ENCODE assay signal across 8 cellular contexts in genomic region chr17:29933379-29933778, GRCh38. TPM values are rescaled to one million over a fixed set of nuclear protein-coding genes. Genes with fewer than 3 reads are reported as not detected.
DNase-seq lines count a peak whose midpoint lies in the region; ATAC-seq and TF ChIP-seq lines count a peak whose summit lies in the region.

No MANE protein-coding gene starts in this region.

- H3K27me3 ChIP-seq in AG04450 (ENCODE audit: control insufficient read depth, insufficient read depth, low read length) (no peaks in the 10 kb centered on the region), GM23338 (ENCODE audit: insufficient read depth) (no peaks in the 10 kb centered on the region), SJCRH30 (no peaks in the 10 kb centered on the region), hepatocyte (no peaks in the 10 kb centered on the region), uterus (no peaks in the 10 kb centered on the region)

- H3K4me1 ChIP-seq in GM23338 (ENCODE audit: insufficient read depth) (peaks cover 7% of the 10 kb centered on the region), SJCRH30 (0 out of 2 replicates have a peak, but pooled peaks cover 1% of the 10 kb centered on the region), hepatocyte (ENCODE audit: insufficient read depth) (peaks cover 10% of the 10 kb centered on the region), uterus (no peaks in the 10 kb centered on the region)

- H3K9me3 Mint-ChIP-seq in GM23338, result no peaks in the 10 kb centered on the region
- H3K9me3 Mint-ChIP-seq in stimulated activated memory B cell treated with anti-CD40 and anti-IgM and Interleukin-4, amounts not matched to agents 10 μg/mL and 1 μg/mL and 100 μg/mL, for 72 hours, result no peaks in the 10 kb centered on the region

- ATAC-seq in GM23338 (no peak), GM21825 (IDR thresholded peaks at IDR 0.05; ENCODE audit: unreplicated experiment) (no peak), GM21717 (IDR thresholded peaks at IDR 0.05; ENCODE audit: unreplicated experiment) (no peak)
- ATAC-seq in stimulated activated memory B cell treated with anti-CD40 and anti-IgM and Interleukin-4, amounts not matched to agents 10 μg/mL and 1 μg/mL and 100 μg/mL, for 72 hours, result no peak

- POLR2A ChIA-PET in AG04450 (lab: Yijun Ruan, JAX), result no interaction called here

- no peak overlapping the region for H3K4me3 Mint-ChIP-seq in GM23338
- H3K4me3 Mint-ChIP-seq in stimulated activated memory B cell treated with anti-CD40 and anti-IgM and Interleukin-4, amounts not matched to agents 10 μg/mL and 1 μg/mL and 100 μg/mL, for 72 hours, result no peak overlapping the region

- DNase-seq in AG04450 (ENCODE audit: low read depth, low spot score) (no peak), GM23338 (ENCODE audit: low spot score) (peak; percentile 69), SJCRH30 (peak; percentile 16 to 47), hepatocyte (ENCODE audit: low spot score) (peak; percentile 23), uterus (no peak)

- H2AFZ ChIP-seq in GM23338, result no peak overlapping the region
- no peak overlapping the region for H2AFZ ChIP-seq in hepatocyte

- no peak overlapping the region for H3K4me3 ChIP-seq in AG04450 (ENCODE audit: low read depth, low read length)
- no peak overlapping the region for H3K4me3 ChIP-seq in GM23338
- no peak overlapping the region for H3K4me3 ChIP-seq in SJCRH30
- H3K4me3 ChIP-seq in hepatocyte, result no peak overlapping the region
- H3K4me3 ChIP-seq in uterus, result no peak overlapping the region

- H3K4me1 Mint-ChIP-seq in GM23338, result peaks cover 4% of the 10 kb centered on the region; the same call in 2 of the 3 replicates
- H3K4me1 Mint-ChIP-seq in stimulated activated memory B cell treated with anti-CD40 and anti-IgM and Interleukin-4, amounts not matched to agents 10 μg/mL and 1 μg/mL and 100 μg/mL, for 72 hours, result peaks cover 9% of the 10 kb centered on the region

- H3K9me2 ChIP-seq in GM23338 (ENCODE audit: insufficient read depth) (no peaks in the 10 kb centered on the region), hepatocyte (replicated peaks; ENCODE audit: insufficient read depth) (no peaks in the 10 kb centered on the region)

- peaks cover 7% of the 10 kb centered on the region for H3K27me3 Mint-ChIP-seq in GM23338 (ENCODE audit: insufficient read depth, low read depth, poor library complexity)
- peaks cover 9% of the 10 kb centered on the region for H3K27me3 Mint-ChIP-seq in stimulated activated memory B cell treated with anti-CD40 and anti-IgM and Interleukin-4, amounts not matched to agents 10 μg/mL and 1 μg/mL and 100 μg/mL, for 72 hours

- 31% methylated on average over 2 of the region's 2 CpGs for WGBS in hepatocyte (ENCODE audit: low lambda C conversion rate, missing lambda C conversion rate)

- H3K79me2 ChIP-seq in GM23338 (replicated peaks; ENCODE audit: insufficient read depth) (peaks cover 3% of the 10 kb centered on the region; the same call in 1 of the 2 replicates), hepatocyte (peaks cover 6% of the 10 kb centered on the region)

- no peak overlapping the region for H3K27ac Mint-ChIP-seq in GM23338
- no peak overlapping the region for H3K27ac Mint-ChIP-seq in stimulated activated memory B cell treated with anti-CD40 and anti-IgM and Interleukin-4, amounts not matched to agents 10 μg/mL and 1 μg/mL and 100 μg/mL, for 72 hours

- no peak for TF ChIP-seq POLR2A in uterus (IDR thresholded peaks at IDR 0.05)

- H3K36me3 ChIP-seq in GM23338 (ENCODE audit: insufficient read depth) (no peaks in the 10 kb centered on the region), SJCRH30 (no peaks in the 10 kb centered on the region), hepatocyte (replicated peaks; ENCODE audit: insufficient read depth, low read depth) (no peaks in the 10 kb centered on the region), uterus (no peaks in the 10 kb centered on the region)

- H4K20me1 ChIP-seq in GM23338 (replicated peaks; ENCODE audit: insufficient read depth) (no peaks in the 10 kb centered on the region), hepatocyte (ENCODE audit: insufficient read depth, poor library complexity, severe bottlenecking) (no peaks in the 10 kb centered on the region)

- H3K27ac ChIP-seq in AG04450 (ENCODE audit: low read depth, low read length) (no peak overlapping the region), GM23338 (ENCODE audit: low read depth) (no peak overlapping the region), SJCRH30 (no peak overlapping the region), hepatocyte (no peak overlapping the region), uterus (no peak overlapping the region)

- no peaks in the 10 kb centered on the region for H3K36me3 Mint-ChIP-seq in GM23338 (ENCODE audit: low read depth)
- H3K36me3 Mint-ChIP-seq in stimulated activated memory B cell treated with anti-CD40 and anti-IgM and Interleukin-4, amounts not matched to agents 10 μg/mL and 1 μg/mL and 100 μg/mL, for 72 hours, result peaks cover 6% of the 10 kb centered on the region

- CTCF ChIA-PET in AG04450 (lab: Charles Lee), result interaction anchor here (1.0 to 7.0 kb wide), 9 partner anchors 8 to 294 kb away, joined by 3 to 331 read pairs (median 5); partner anchors contain the start of gene EFCAB5

- intact Hi-C loops in uterus (cut with DNase I; ENCODE audit: low total_unique reads), result no loop called here

- H3K4me2 ChIP-seq in GM23338 (no peak overlapping the region), hepatocyte (no peak overlapping the region)

- H3K9me3 ChIP-seq in AG04450 (ENCODE audit: control insufficient read depth, insufficient read depth, low read length), result no peaks in the 10 kb centered on the region
- H3K9me3 ChIP-seq in SJCRH30 (replicated peaks), result no peaks in the 10 kb centered on the region
- no peaks in the 10 kb centered on the region for H3K9me3 ChIP-seq in hepatocyte (ENCODE audit: low read depth)
- H3K9me3 ChIP-seq in uterus, result no peaks in the 10 kb centered on the region

- peaks cover 9% of the 10 kb centered on the region for H3F3A ChIP-seq in GM23338 (replicated peaks; ENCODE audit: low read depth)

- peak; percentile 61 for TF ChIP-seq CTCF in AG04450 (IDR thresholded peaks at IDR 0.05; ENCODE audit: low read depth, low read length)
- TF ChIP-seq CTCF in GM23338 (conservative IDR thresholded peaks at IDR 0.05; ENCODE audit: low read depth in 2 of 2), result peak; percentile 38 to 57
- peak; percentile 28 for TF ChIP-seq CTCF in hepatocyte (IDR thresholded peaks at IDR 0.05; ENCODE audit: poor library complexity)
- TF ChIP-seq CTCF in uterus (IDR thresholded peaks at IDR 0.05), result no peak

RNA-seq across cellular contexts. Expression of gene SSH2, which starts 3.4 kb away (rescaled TPM):
- polyA plus RNA-seq in AG04450 (2011; rRNA removed) (20.9 and 24.1 TPM in 2 replicates), GM23338 (2016; fragmentation: Nextera tagmentation; extraction: Ambion mirVana) (10.9 and 12.1 TPM in 2 replicates), hepatocyte (12.7 and 15.7 TPM in 2 replicates)
- polyA minus RNA-seq in AG04450 (2011; rRNA and poly(A)+ RNA removed), result 56.5 and 65.3 TPM in 2 replicates
- total RNA-seq in GM23338 (2014; rRNA removed; shearing (Covaris generic)), result 9.9 and 13.2 TPM in 2 replicates
- 29.9 and 34.8 TPM in 2 replicates for total RNA-seq in SJCRH30 (2014; rRNA removed; shearing (Covaris generic))
- total RNA-seq in hepatocyte (8.3 and 9.9 TPM in 2 replicates), uterus (10 to 100 TPM in 2 of 4 donors, 1 to 10 TPM in 2; 6.9 to 36.9 (median 11.5) TPM)

RNA-seq across cellular contexts. Expression of gene EFCAB5, which starts 8.1 kb away (rescaled TPM):
- polyA plus RNA-seq in AG04450 (2011; rRNA removed) (0.07 and 0.24 TPM in 2 replicates), GM23338 (2016; fragmentation: Nextera tagmentation; extraction: Ambion mirVana) (0.68 and 1.1 TPM in 2 replicates), hepatocyte (0.48 and 0.63 TPM in 2 replicates)
- polyA minus RNA-seq in AG04450 (2011; rRNA and poly(A)+ RNA removed), result 0.14 TPM in 1 of 2 replicates, not detected in the other
- not detected in 2 replicates for total RNA-seq in GM23338 (2014; rRNA removed; shearing (Covaris generic))
- total RNA-seq in SJCRH30 (2014; rRNA removed; shearing (Covaris generic)), result 0.15 TPM in 1 of 2 replicates, not detected in the other
- total RNA-seq in hepatocyte (0.12 and 0.27 TPM in 2 replicates), uterus (under 1 TPM in 2 of 4 donors, not detected in 2; 0.27 to 0.97 TPM)

Comparison
In these comparisons a context has a peak if more than half of its experiments do, and no peak if none do; other contexts are left out.
1. DNase-seq: peak in GM23338 (single experiment), SJCRH30 (2 of 2) and hepatocyte (single experiment); none in AG04450 (single experiment) and uterus (0 of 2).
2. CTCF ChIP-seq: peak in AG04450 (single experiment), GM23338 (2 of 2) and hepatocyte (single experiment); none in uterus (0 of 4).